In genomic region chr17:76707985-76708807, GRCh38 we compare ENCODE assay signal across 9 cellular contexts. TPM values are rescaled to one million over a fixed set of nuclear protein-coding genes. Genes with fewer than 3 reads are reported as not detected.
A peak's percentile ranks its signal among the peaks of the same experiment; 100 is the strongest.
DNase-seq lines count a peak whose midpoint lies in the region; ATAC-seq and TF ChIP-seq lines count a peak whose summit lies in the region.
"Had no signal": no experiment of that assay in that cellular context is flagged by ENCODE, and none has a peak within 500 bp of the region (broad histone marks: within the 10 kb centered on the region; RNA-seq: fewer than 3 reads in every experiment).

No MANE protein-coding gene starts in this region.

- H3K4me3 ChIP-seq in OCI-LY7 (ENCODE audit: low read depth, low read length, poor library complexity, severe bottlenecking) (no peak overlapping the region), fibroblast of pulmonary artery (replicated peaks; ENCODE audit: low read depth, low read length) (peak overlapping the region; percentile 67)

- DNase-seq in Ammon's horn (ENCODE audit: low spot score) (peak; percentile 80), OCI-LY7 (ENCODE audit: low spot score) (no peak), fibroblast of pulmonary artery (ENCODE audit: low read depth) (no peak), nucleus accumbens (lab: John Stamatoyannopoulos, UW) (peak in 46 of 56 donors; percentile 19 to 80 (median 58)), EL (no peak)
- DNase-seq in activated naive CD4-positive, alpha-beta T cell treated with anti-CD3 and anti-CD28 coated beads, Interleukin-2, amount 10 ng/mL, durations not matched to agents 7 days and 5 days: no peak
- DNase-seq: activated naive CD8-positive, alpha-beta T cell treated with anti-CD3 and anti-CD28 coated beads, Interleukin-2, amount 10 ng/mL, durations not matched to agents 7 days and 5 days had no signal

- H3K4me2 ChIP-seq in OCI-LY7 (ENCODE audit: low read length): no peak overlapping the region

- intact Hi-C loops in OCI-LY7 (cut with micrococcal nuclease; ENCODE audit: unreplicated experiment): no loop called here

- no peak overlapping the region for H3K4me3 Mint-ChIP-seq in activated naive CD4-positive, alpha-beta T cell treated with anti-CD3 and anti-CD28 coated beads, Interleukin-2, amount 10 ng/mL, durations not matched to agents 7 days and 5 days

- peaks cover 18% of the 10 kb centered on the region for H3K4me1 Mint-ChIP-seq in activated naive CD4-positive, alpha-beta T cell treated with anti-CD3 and anti-CD28 coated beads, Interleukin-2, amount 10 ng/mL, durations not matched to agents 7 days and 5 days

- no peaks in the 10 kb centered on the region for H3K9me3 Mint-ChIP-seq in activated naive CD4-positive, alpha-beta T cell treated with anti-CD3 and anti-CD28 coated beads, Interleukin-2, amount 10 ng/mL, durations not matched to agents 7 days and 5 days
- H3K9me3 Mint-ChIP-seq: activated naive CD8-positive, alpha-beta T cell treated with anti-CD3 and anti-CD28 coated beads, Interleukin-2, amount 10 ng/mL, durations not matched to agents 7 days and 5 days had no signal

- 0 out of 2 replicates have a peak, but pooled peaks cover under 1% of the 10 kb centered on the region for H3K36me3 ChIP-seq in OCI-LY7 (ENCODE audit: insufficient read depth, low read length)

- H3K27ac ChIP-seq in OCI-LY7 (ENCODE audit: low read depth, low read length, poor library complexity, severe bottlenecking): no peak overlapping the region

- CTCF ChIA-PET in OCI-LY7 (lab: Charles Lee; ENCODE audit: unreplicated experiment): interaction anchor here (0.6 kb wide), 1 partner anchor 180 kb away, joined by 3 read pairs; no protein-coding TSS in a partner anchor
- CTCF ChIA-PET in activated naive CD4-positive, alpha-beta T cell treated with anti-CD3 and anti-CD28 coated beads, Interleukin-2, amount 10 ng/mL, durations not matched to agents 7 days and 5 days (lab: Charles Lee): interaction anchor here (0.6 to 2.9 kb wide), 2 partner anchors 27 to 126 kb away, joined by 4 to 10 read pairs; no protein-coding TSS in a partner anchor

- H4K20me1 ChIP-seq in OCI-LY7 (ENCODE audit: insufficient read depth, low read length): no peaks in the 10 kb centered on the region

- H3K9me3 ChIP-seq in OCI-LY7 (ENCODE audit: low read length): no peaks in the 10 kb centered on the region

- POLR2A ChIA-PET in OCI-LY7 (lab: Charles Lee): interaction anchor here (0.5 kb wide), 1 partner anchor 20 kb away, joined by 3 read pairs; no protein-coding TSS in a partner anchor

- no peaks in the 10 kb centered on the region for H3K9me2 ChIP-seq in OCI-LY7 (ENCODE audit: insufficient read depth, low read length)

- peaks cover 11% of the 10 kb centered on the region for H3K4me1 ChIP-seq in OCI-LY7 (ENCODE audit: insufficient read depth, low read length, poor library complexity, severe bottlenecking)

- H3K27me3 Mint-ChIP-seq in activated naive CD4-positive, alpha-beta T cell treated with anti-CD3 and anti-CD28 coated beads, Interleukin-2, amount 10 ng/mL, durations not matched to agents 7 days and 5 days: peaks cover 32% of the 10 kb centered on the region
- H3K27me3 Mint-ChIP-seq: activated naive CD8-positive, alpha-beta T cell treated with anti-CD3 and anti-CD28 coated beads, Interleukin-2, amount 10 ng/mL, durations not matched to agents 7 days and 5 days had no signal

- H3K79me2 ChIP-seq in OCI-LY7 (ENCODE audit: insufficient read depth, low read depth, low read length): no peaks in the 10 kb centered on the region

- TF ChIP-seq CTCF in OCI-LY7 (conservative IDR thresholded peaks at IDR 0.05; ENCODE audit: low read length) (0 out of 2 replicates have a peak, but pooled peaks have one; percentile 37), fibroblast of pulmonary artery (IDR thresholded peaks at IDR 0.05; ENCODE audit: low read length, missing control alignments) (peak; percentile 44)

- ATAC-seq in HG02852 (IDR thresholded peaks at IDR 0.05; ENCODE audit: unreplicated experiment): no peak
- ATAC-seq in HG03565 (IDR thresholded peaks at IDR 0.05; ENCODE audit: unreplicated experiment): no peak

- no peak overlapping the region for H2AFZ ChIP-seq in OCI-LY7 (ENCODE audit: low read length)

- no peak overlapping the region for H3K27ac Mint-ChIP-seq in activated naive CD4-positive, alpha-beta T cell treated with anti-CD3 and anti-CD28 coated beads, Interleukin-2, amount 10 ng/mL, durations not matched to agents 7 days and 5 days
- H3K27ac Mint-ChIP-seq: activated naive CD8-positive, alpha-beta T cell treated with anti-CD3 and anti-CD28 coated beads, Interleukin-2, amount 10 ng/mL, durations not matched to agents 7 days and 5 days had no signal

- peaks cover 7% of the 10 kb centered on the region for H3K36me3 Mint-ChIP-seq in activated naive CD4-positive, alpha-beta T cell treated with anti-CD3 and anti-CD28 coated beads, Interleukin-2, amount 10 ng/mL, durations not matched to agents 7 days and 5 days

- no TSS peak for BruUV-seq in OCI-LY7 (replicated peaks; lab: Mats Ljungman, UMichigan)

RNA-seq across cellular contexts. Expression of gene MXRA7, which starts 2.6 kb away (rescaled TPM):
- 1.1 and 1.6 TPM in 2 replicates for total RNA-seq in OCI-LY7 (2014; rRNA removed; shearing (Covaris generic))
- total RNA-seq in OCI-LY7 (2022): 4.9 and 5.3 TPM in 2 replicates

RNA-seq across cellular contexts. Expression of gene JMJD6, which starts 18.2 kb away (rescaled TPM):
- 39.9 and 41.2 TPM in 2 replicates for total RNA-seq in OCI-LY7 (2014; rRNA removed; shearing (Covaris generic))
- total RNA-seq in OCI-LY7 (2022): 46.0 and 71.2 TPM in 2 replicates

RNA-seq across cellular contexts. Expression of gene METTL23, which starts 18.4 kb away (rescaled TPM):
- 91.8 and 93.7 TPM in 2 replicates for total RNA-seq in OCI-LY7 (2014; rRNA removed; shearing (Covaris generic))
- total RNA-seq in OCI-LY7 (2022): 82.7 and 102 TPM in 2 replicates

RNA-seq across cellular contexts. Expression of gene SRSF2, which starts 28.9 kb away (rescaled TPM):
- 1,143 and 2,207 TPM in 2 replicates for total RNA-seq in OCI-LY7 (2014; rRNA removed; shearing (Covaris generic))
- total RNA-seq in OCI-LY7 (2022): 619 and 683 TPM in 2 replicates

RNA-seq across cellular contexts. Expression of gene MFSD11, which starts 29.7 kb away (rescaled TPM):
- 52.6 and 55.1 TPM in 2 replicates for total RNA-seq in OCI-LY7 (2014; rRNA removed; shearing (Covaris generic))
- total RNA-seq in OCI-LY7 (2022): 63.1 and 68.4 TPM in 2 replicates

Comparison
In these comparisons a context has a peak if more than half of its experiments do, and no peak if none do; other contexts are left out.
1. DNase-seq: peak in Ammon's horn (single experiment) and nucleus accumbens (46 of 56); none in OCI-LY7 (single experiment), fibroblast of pulmonary artery (single experiment), EL (single experiment) and activated naive CD4-positive, alpha-beta T cell treated with anti-CD3 and anti-CD28 coated beads, Interleukin-2, amount 10 ng/mL, durations not matched to agents 7 days and 5 days (single experiment).